In the genomic region with DNA sequence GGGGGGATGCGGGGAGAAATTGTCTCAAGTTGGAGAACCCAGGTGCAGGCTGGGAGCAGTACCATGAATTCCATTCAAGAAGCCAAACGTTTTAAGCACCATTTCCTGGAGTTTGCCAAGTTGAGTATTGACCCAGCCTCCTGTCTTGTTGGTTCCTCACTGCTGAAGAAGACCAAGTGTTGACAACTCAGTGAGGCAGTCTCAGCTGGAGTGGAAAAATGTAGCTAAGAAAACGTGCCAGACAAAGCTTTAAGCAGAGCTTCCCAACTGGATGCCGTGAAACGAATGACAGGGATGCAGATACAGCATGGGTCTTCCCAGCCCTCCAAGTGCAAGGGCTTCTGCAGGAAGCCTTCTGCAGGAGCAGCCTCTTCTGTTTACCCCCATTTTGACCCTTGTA, we compare ENCODE assay signal across 2 cellular contexts.
TF ChIP-seq lines count a peak whose summit lies in the region.

No MANE protein-coding gene starts in this region.

TF ChIP-seq in HepG2, 621 proteins besides CTCF, POLR2A, EP300 and RAD21:
- TF ChIP-seq REPIN1 (CRISPR knock-in tag; IDR thresholded peaks at IDR 0.05; ENCODE audit: borderline replicate concordance, low read depth) (0 out of 2 replicates have a peak, but pooled peaks have one; percentile 11), HNRNPK (IDR thresholded peaks at IDR 0.05; ENCODE audit: low read depth, low read length, poor library complexity, severe bottlenecking) (peak; percentile 27), KLF13 (CRISPR knock-in tag; IDR thresholded peaks at IDR 0.05) (0 out of 2 replicates have a peak, but pooled peaks have one; percentile 28), RAD51 (IDR thresholded peaks at IDR 0.05; ENCODE audit: borderline replicate concordance) (no peak), ZBTB38 (CRISPR knock-in tag; IDR thresholded peaks at IDR 0.05) (0 out of 2 replicates have a peak, but pooled peaks have one; percentile 22)

TF ChIP-seq in SK-N-SH, 30 proteins besides CTCF, POLR2A, EP300 and RAD21:
- TF ChIP-seq JUND (IDR thresholded peaks at IDR 0.05) (no peak), NFIC (IDR thresholded peaks at IDR 0.05; ENCODE audit: borderline replicate concordance) (no peak)
